9 cellular contexts compared by ENCODE assay signal in genomic region chr9:114908104-114908621, GRCh38. TPM values are rescaled to one million over a fixed set of nuclear protein-coding genes. Genes with fewer than 3 reads are reported as not detected.
DNase-seq lines count a peak whose midpoint lies in the region; ATAC-seq lines count a peak whose summit lies in the region.
"Had no signal": no experiment of that assay in that cellular context is flagged by ENCODE, and none has a peak within 500 bp of the region (broad histone marks: within the 10 kb centered on the region; RNA-seq: fewer than 3 reads in every experiment).

No MANE protein-coding gene starts in this region.

- H3K27ac ChIP-seq in mucosa of rectum (ENCODE audit: low read depth in 2 of 2, low read length in 2 of 2): peak overlapping the region; percentile 11 to 20

- H3K27me3 ChIP-seq in mucosa of rectum (ENCODE audit: control insufficient read depth in 2 of 2, insufficient read depth in 2 of 2, low read length in 2 of 2): no peaks in the 10 kb centered on the region

- peaks cover 68% of the 10 kb centered on the region for H3K4me1 Mint-ChIP-seq in activated T-cell treated with anti-CD3 and anti-CD28 coated beads, Interleukin-2, amount 50 U/mL, for 24 hours (ENCODE audit: low read depth)
- peaks cover 75% of the 10 kb centered on the region for H3K4me1 Mint-ChIP-seq in activated CD4-positive, alpha-beta memory T cell treated with anti-CD3 and anti-CD28 coated beads, Interleukin-2, amount 10 ng/mL, durations not matched to agents 7 days and 5 days

- ATAC-seq in HG03521 (IDR thresholded peaks at IDR 0.05; ENCODE audit: unreplicated experiment): no peak

- peak overlapping the region; percentile 98 for H3K27ac Mint-ChIP-seq in activated T-cell treated with anti-CD3 and anti-CD28 coated beads, Interleukin-2, amount 50 U/mL, for 24 hours
- H3K27ac Mint-ChIP-seq in activated CD4-positive, alpha-beta memory T cell treated with anti-CD3 and anti-CD28 coated beads, Interleukin-2, amount 10 ng/mL, durations not matched to agents 7 days and 5 days: peak overlapping the region; percentile 92

- H3K9me3 Mint-ChIP-seq in activated T-cell treated with anti-CD3 and anti-CD28 coated beads, Interleukin-2, amount 50 U/mL, for 24 hours: no peaks in the 10 kb centered on the region
- no peaks in the 10 kb centered on the region for H3K9me3 Mint-ChIP-seq in activated CD4-positive, alpha-beta memory T cell treated with anti-CD3 and anti-CD28 coated beads, Interleukin-2, amount 10 ng/mL, durations not matched to agents 7 days and 5 days
- H3K9me3 Mint-ChIP-seq: naive B cell had no signal

- no peak overlapping the region for H3K4me3 ChIP-seq in mucosa of rectum (ENCODE audit: low read length in 2 of 2)

- POLR2A ChIA-PET in activated CD4-positive, alpha-beta memory T cell treated with anti-CD3 and anti-CD28 coated beads, Interleukin-2, amount 10 ng/mL, durations not matched to agents 7 days and 5 days (lab: Charles Lee): interaction anchor here (0.7 to 21.7 kb wide), 26 partner anchors 9 to 316 kb away, joined by 3 to 373 read pairs (median 6); partner anchors contain the start of genes TEX48, TMEM268 and TNFSF8

- H3K36me3 ChIP-seq in mucosa of rectum (ENCODE audit: control insufficient read depth in 2 of 2, insufficient read depth in 2 of 2, low read length in 2 of 2): no peaks in the 10 kb centered on the region

- H3K36me3 Mint-ChIP-seq in activated T-cell treated with anti-CD3 and anti-CD28 coated beads, Interleukin-2, amount 50 U/mL, for 24 hours (ENCODE audit: low read depth): peaks cover 96% of the 10 kb centered on the region
- H3K36me3 Mint-ChIP-seq in activated CD4-positive, alpha-beta memory T cell treated with anti-CD3 and anti-CD28 coated beads, Interleukin-2, amount 10 ng/mL, durations not matched to agents 7 days and 5 days (ENCODE audit: low read depth): peaks cover 92% of the 10 kb centered on the region

- no peak overlapping the region for H3K9ac ChIP-seq in mucosa of rectum (ENCODE audit: low read depth in 1 of 2, low read length in 2 of 2)

- CTCF ChIA-PET in activated CD4-positive, alpha-beta memory T cell treated with anti-CD3 and anti-CD28 coated beads, Interleukin-2, amount 10 ng/mL, durations not matched to agents 7 days and 5 days (lab: Charles Lee): interaction anchor here (0.8 to 8.6 kb wide), 22 partner anchors 10 to 228 kb away, joined by 3 to 167 read pairs (median 8); partner anchors contain the start of genes TEX48 and TNFSF8

- H3K4me1 ChIP-seq in mucosa of rectum (ENCODE audit: control insufficient read depth in 2 of 2, insufficient read depth in 2 of 2, low read length in 2 of 2): peaks cover 10 to 17% of the 10 kb centered on the region in 2 donors

- no peaks in the 10 kb centered on the region for H3K9me3 ChIP-seq in mucosa of rectum (ENCODE audit: control insufficient read depth in 2 of 2, low read length in 2 of 2)

- no peaks in the 10 kb centered on the region for H3K27me3 Mint-ChIP-seq in activated T-cell treated with anti-CD3 and anti-CD28 coated beads, Interleukin-2, amount 50 U/mL, for 24 hours
- H3K27me3 Mint-ChIP-seq in activated CD4-positive, alpha-beta memory T cell treated with anti-CD3 and anti-CD28 coated beads, Interleukin-2, amount 10 ng/mL, durations not matched to agents 7 days and 5 days: no peaks in the 10 kb centered on the region
- H3K27me3 Mint-ChIP-seq: naive B cell had no signal

- no peak for DNase-seq in activated T-cell treated with anti-CD3 and anti-CD28 coated beads, Interleukin-2, amount 50 U/mL, for 24 hours
- no peak for DNase-seq in activated T-cell treated with anti-CD3 and anti-CD28 coated beads, Interleukin-2, amount 50 U/mL, for 1 hour
- DNase-seq in NCI-H187 treated with DMSO at 0.1 percent for 48 hours (lab: John Stamatoyannopoulos, UW) (peak; percentile 73), NCI-H82 (lab: John Stamatoyannopoulos, UW) (no peak), GDM1 (lab: John Stamatoyannopoulos, UW) (no peak)
- peak; percentile 51 for DNase-seq in activated CD4-positive, alpha-beta memory T cell treated with anti-CD3 and anti-CD28 coated beads, Interleukin-2, amount 10 ng/mL, durations not matched to agents 7 days and 5 days
- DNase-seq: naive B cell had no signal

- H3K4me3 Mint-ChIP-seq in activated T-cell treated with anti-CD3 and anti-CD28 coated beads, Interleukin-2, amount 50 U/mL, for 24 hours: peak overlapping the region; percentile 61
- peak overlapping the region; percentile 54 for H3K4me3 Mint-ChIP-seq in activated CD4-positive, alpha-beta memory T cell treated with anti-CD3 and anti-CD28 coated beads, Interleukin-2, amount 10 ng/mL, durations not matched to agents 7 days and 5 days

RNA-seq across cellular contexts. Expression of gene TNFSF8, which starts 22.2 kb away (rescaled TPM):
- total RNA-seq in activated CD4-positive, alpha-beta memory T cell treated with anti-CD3 and anti-CD28 coated beads, Interleukin-2, amount 10 ng/mL, durations not matched to agents 7 days and 5 days: 10 to 100 TPM; 34.6 to 34.8 TPM

Comparison
In these comparisons a context has a peak if more than half of its experiments do, and no peak if none do; other contexts are left out.
1. DNase-seq: peak in NCI-H187 treated with DMSO at 0.1 percent for 48 hours (single experiment) and activated CD4-positive, alpha-beta memory T cell treated with anti-CD3 and anti-CD28 coated beads, Interleukin-2, amount 10 ng/mL, durations not matched to agents 7 days and 5 days (single experiment); none in activated T-cell treated with anti-CD3 and anti-CD28 coated beads, Interleukin-2, amount 50 U/mL, for 24 hours (single experiment), activated T-cell treated with anti-CD3 and anti-CD28 coated beads, Interleukin-2, amount 50 U/mL, for 1 hour (single experiment), NCI-H82 (single experiment) and GDM1 (single experiment).